8 cellular contexts compared by ENCODE assay signal in the genomic region with DNA sequence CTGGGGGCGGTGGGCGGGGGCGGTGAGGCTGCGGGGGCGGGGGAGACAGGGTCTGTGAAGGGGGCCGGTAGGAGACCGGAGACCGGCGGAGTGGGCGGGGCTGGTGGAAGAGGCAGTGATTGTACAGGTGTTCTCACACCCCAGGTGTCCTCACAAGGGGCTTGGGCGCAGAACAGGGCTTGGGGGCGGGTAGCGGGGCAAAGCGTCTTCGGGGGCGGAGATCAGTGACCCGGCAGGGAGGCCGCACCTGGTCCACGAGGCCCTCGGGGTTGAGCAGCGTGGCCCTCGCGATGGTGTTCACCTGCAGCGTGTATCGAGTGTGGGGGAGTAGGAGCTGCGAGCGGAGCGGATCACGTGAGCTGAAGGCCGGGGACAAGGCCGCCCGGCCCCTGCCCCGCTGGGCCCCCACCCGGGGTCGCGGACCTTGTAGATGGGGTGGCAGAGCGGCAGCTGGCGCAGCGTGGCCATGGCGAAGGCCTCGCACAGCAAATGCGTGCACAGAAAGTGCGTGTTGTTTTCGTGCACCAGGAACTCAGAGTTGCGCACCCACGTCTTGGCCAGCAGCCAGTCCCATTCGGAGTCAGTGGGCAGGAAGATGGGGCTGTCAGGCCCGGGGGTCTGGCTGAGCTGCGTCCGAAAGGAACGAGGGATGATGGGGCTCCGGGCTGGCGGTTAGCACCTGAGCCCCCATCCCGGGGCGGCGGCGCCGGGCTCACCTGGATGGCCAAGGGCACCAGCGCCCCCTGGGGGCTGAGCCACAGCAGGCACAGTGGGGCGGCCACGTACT. TPM values are rescaled to one million over a fixed set of nuclear protein-coding genes. Genes with fewer than 3 reads are reported as not detected.
DNase-seq lines count a peak whose midpoint lies in the region; ATAC-seq and TF ChIP-seq lines count a peak whose summit lies in the region.

No MANE protein-coding gene starts in this region.

- ATAC-seq in activated naive CD8-positive, alpha-beta T cell treated with anti-CD3 and anti-CD28 coated beads, Interleukin-2, amount 10 ng/mL, durations not matched to agents 7 days and 5 days (ENCODE audit: low read depth), result peak; percentile 96
- ATAC-seq in HG03521 (IDR thresholded peaks at IDR 0.05; ENCODE audit: unreplicated experiment) (no peak), GM18502 (IDR thresholded peaks at IDR 0.05; ENCODE audit: poor library complexity, unreplicated experiment) (no peak)

- H2BK120ac ChIP-seq in H9 (ENCODE audit: low read depth, low read length, poor library complexity, severe bottlenecking), result no peak overlapping the region

- H3K27ac ChIP-seq in H9 (ENCODE audit: insufficient read length, low read depth, low read length) (no peak overlapping the region), SK-N-MC (no peak overlapping the region), hepatocyte (no peak overlapping the region)

- no peak overlapping the region for H3K27ac Mint-ChIP-seq in H9
- H3K27ac Mint-ChIP-seq in activated naive CD8-positive, alpha-beta T cell treated with anti-CD3 and anti-CD28 coated beads, Interleukin-2, amount 10 ng/mL, durations not matched to agents 7 days and 5 days, result no peak overlapping the region

- no peak overlapping the region for H2AK5ac ChIP-seq in H9 (ENCODE audit: insufficient read length, low read length)

- H3K4me1 ChIP-seq in H9 (ENCODE audit: insufficient read depth, low read length) (no peaks in the 10 kb centered on the region), hepatocyte (ENCODE audit: insufficient read depth) (peaks cover 8% of the 10 kb centered on the region)

- no CpG with 5 or more reads among the region's 61 CpGs for WGBS in H9 (ENCODE audit: extremely low coverage, insufficient read length, low lambda C conversion rate)
- WGBS in hepatocyte (ENCODE audit: low lambda C conversion rate, missing lambda C conversion rate), result 6% methylated on average over 36 of the region's 61 CpGs

- H3K79me2 ChIP-seq in H9 (ENCODE audit: insufficient read depth, low read length) (no peaks in the 10 kb centered on the region), hepatocyte (no peaks in the 10 kb centered on the region)

- POLR2A ChIA-PET in activated naive CD8-positive, alpha-beta T cell treated with anti-CD3 and anti-CD28 coated beads, Interleukin-2, amount 10 ng/mL, durations not matched to agents 7 days and 5 days (lab: Charles Lee), result interaction anchor here (0.6 to 1.3 kb wide), 4 partner anchors 9 to 724 kb away, joined by 3 to 5 read pairs (median 3); no protein-coding TSS in a partner anchor

- H3K27me3 ChIP-seq in H9 (ENCODE audit: insufficient read depth, low read length) (peaks cover 3% of the 10 kb centered on the region; the same call in 1 of the 2 replicates), hepatocyte (peaks cover 25% of the 10 kb centered on the region)

- H3K18ac ChIP-seq in H9 (ENCODE audit: insufficient read length, low read depth, low read length), result no peak overlapping the region

- no peaks in the 10 kb centered on the region for H4K20me1 ChIP-seq in H9 (ENCODE audit: control insufficient read depth, insufficient read depth, insufficient read length)
- no peaks in the 10 kb centered on the region for H4K20me1 ChIP-seq in hepatocyte (ENCODE audit: insufficient read depth, poor library complexity, severe bottlenecking)

- H3K36me3 Mint-ChIP-seq in H9 (ENCODE audit: insufficient read depth in 1 of 3, low read depth in 3 of 3), result no peaks in the 10 kb centered on the region
- no peaks in the 10 kb centered on the region for H3K36me3 Mint-ChIP-seq in activated naive CD8-positive, alpha-beta T cell treated with anti-CD3 and anti-CD28 coated beads, Interleukin-2, amount 10 ng/mL, durations not matched to agents 7 days and 5 days

- H4K91ac ChIP-seq in H9 (ENCODE audit: insufficient read length, low read depth, low read length), result no peak overlapping the region

- H3K9ac ChIP-seq in H9 (ENCODE audit: extremely low read depth, insufficient read length, low read length) (peak overlapping the region; percentile 21), SK-N-MC (ENCODE audit: insufficient read length) (no peak overlapping the region)

- H3K23ac ChIP-seq in H9 (ENCODE audit: insufficient read length, low read depth, low read length), result no peak overlapping the region

- no peak overlapping the region for H3K56ac ChIP-seq in H9 (ENCODE audit: insufficient read length, low read depth, low read length)

- H3K27me3 Mint-ChIP-seq in H9 (ENCODE audit: low read depth), result peaks cover 82% of the 10 kb centered on the region
- peaks cover 49% of the 10 kb centered on the region for H3K27me3 Mint-ChIP-seq in activated naive CD8-positive, alpha-beta T cell treated with anti-CD3 and anti-CD28 coated beads, Interleukin-2, amount 10 ng/mL, durations not matched to agents 7 days and 5 days

- H3K4me3 ChIP-seq in SK-N-MC (peak overlapping the region; percentile 51), hepatocyte (peak overlapping the region; percentile 15)

- peaks cover 6% of the 10 kb centered on the region for H3K23me2 ChIP-seq in H9 (ENCODE audit: insufficient read length, low read depth, low read length, poor library complexity, severe bottlenecking)

- H3K9me3 Mint-ChIP-seq in H9, result no peaks in the 10 kb centered on the region
- H3K9me3 Mint-ChIP-seq in activated naive CD8-positive, alpha-beta T cell treated with anti-CD3 and anti-CD28 coated beads, Interleukin-2, amount 10 ng/mL, durations not matched to agents 7 days and 5 days, result no peaks in the 10 kb centered on the region

- TF ChIP-seq CTCF in H9 (conservative IDR thresholded peaks at IDR 0.05) (peak; percentile 96), hepatocyte (IDR thresholded peaks at IDR 0.05; ENCODE audit: poor library complexity) (peak; percentile 89)

- no peak overlapping the region for H4K8ac ChIP-seq in H9 (replicated peaks; ENCODE audit: insufficient read length, low read depth, low read length)

- H3T11ph ChIP-seq in H9 (ENCODE audit: low read length), result no peak overlapping the region

- H3K4me1 Mint-ChIP-seq in H9, result peaks cover 10 to 11% of the 10 kb centered on the region in 2 experiments
- H3K4me1 Mint-ChIP-seq in activated naive CD8-positive, alpha-beta T cell treated with anti-CD3 and anti-CD28 coated beads, Interleukin-2, amount 10 ng/mL, durations not matched to agents 7 days and 5 days, result peaks cover 9% of the 10 kb centered on the region

- no peak overlapping the region for H3K4ac ChIP-seq in H9 (ENCODE audit: low read depth, low read length)

- no peak overlapping the region for H2BK20ac ChIP-seq in H9 (ENCODE audit: low read depth, low read length, poor library complexity, severe bottlenecking)

- H3K4me3 Mint-ChIP-seq in H9, result peak overlapping the region; percentile 73 to 81
- H3K4me3 Mint-ChIP-seq in activated naive CD8-positive, alpha-beta T cell treated with anti-CD3 and anti-CD28 coated beads, Interleukin-2, amount 10 ng/mL, durations not matched to agents 7 days and 5 days, result peak overlapping the region; percentile 53

- no peak overlapping the region for H4K5ac ChIP-seq in H9 (ENCODE audit: insufficient read length, low read depth, low read length)

- DNase-seq in AG08395 (ENCODE audit: low spot score) (peak; percentile 42), H9 (peak; percentile 92), SK-N-MC (ENCODE audit: low read depth, low spot score) (no peak), hepatocyte (ENCODE audit: low spot score) (peak; percentile 90)
- peak; percentile 91 for DNase-seq in activated naive CD8-positive, alpha-beta T cell treated with anti-CD3 and anti-CD28 coated beads, Interleukin-2, amount 10 ng/mL, durations not matched to agents 7 days and 5 days
- peak; percentile 81 for DNase-seq in stimulated activated CD4-positive, alpha-beta T cell treated with anti-CD3 and anti-CD28 coated beads, Interleukin-12 subunit alpha, Interleukin-12 subunit beta, amount 100 ng/mL, for 4 hours

- no peaks in the 10 kb centered on the region for H3K79me1 ChIP-seq in H9 (ENCODE audit: insufficient read depth, low read depth, low read length, poor library complexity, severe bottlenecking)

- H2AFZ ChIP-seq in H9 (ENCODE audit: low read length), result no peak overlapping the region
- peak overlapping the region; percentile 16 for H2AFZ ChIP-seq in hepatocyte

- H3K14ac ChIP-seq in H9 (ENCODE audit: insufficient read depth, low read length), result no peak overlapping the region

- H3K9me3 ChIP-seq in H9 (ENCODE audit: control insufficient read depth, low read depth, low read length) (no peaks in the 10 kb centered on the region), SK-N-MC (ENCODE audit: low read depth, low read length) (no peaks in the 10 kb centered on the region), hepatocyte (ENCODE audit: low read depth) (no peaks in the 10 kb centered on the region)

- no peak overlapping the region for H2BK5ac ChIP-seq in H9 (ENCODE audit: insufficient read length, low read length)

- no peak overlapping the region for H2BK12ac ChIP-seq in H9 (ENCODE audit: insufficient read length, low read depth, low read length)

- H3K4me2 ChIP-seq in H9 (ENCODE audit: insufficient read depth, insufficient read length, low read length), result peak overlapping the region; percentile 92
- H3K4me2 ChIP-seq in hepatocyte, result peak overlapping the region; percentile 91

- H3K9me2 ChIP-seq in hepatocyte (replicated peaks; ENCODE audit: insufficient read depth), result no peaks in the 10 kb centered on the region

- H3K36me3 ChIP-seq in SK-N-MC (ENCODE audit: insufficient read depth, low read length), result no peaks in the 10 kb centered on the region
- H3K36me3 ChIP-seq in hepatocyte (replicated peaks; ENCODE audit: insufficient read depth, low read depth), result no peaks in the 10 kb centered on the region

- no peak overlapping the region for H2BK15ac ChIP-seq in H9 (ENCODE audit: low read depth, low read length)

RNA-seq across cellular contexts. Expression of gene ALOXE3, which starts 8.5 kb away (rescaled TPM):
- total RNA-seq in H9 (2021), result 0.13 and 0.42 TPM in 2 replicates
- not detected for total RNA-seq in activated naive CD8-positive, alpha-beta T cell treated with anti-CD3 and anti-CD28 coated beads, Interleukin-2, amount 10 ng/mL, durations not matched to agents 7 days and 5 days
- total RNA-seq in hepatocyte, result 0.48 and 0.77 TPM in 2 replicates
- 1.5 and 2.6 TPM in 2 replicates for polyA plus RNA-seq in hepatocyte

RNA-seq across cellular contexts. Expression of gene HES7, which starts 14.0 kb away (rescaled TPM):
- 0.26 and 0.33 TPM in 2 replicates for total RNA-seq in H9 (2021)
- total RNA-seq in activated naive CD8-positive, alpha-beta T cell treated with anti-CD3 and anti-CD28 coated beads, Interleukin-2, amount 10 ng/mL, durations not matched to agents 7 days and 5 days, result under 1 TPM; 0.23 to 0.75 TPM
- not detected in 2 replicates for total RNA-seq in hepatocyte
- polyA plus RNA-seq in hepatocyte, result not detected in 2 replicates

RNA-seq across cellular contexts. Expression of gene ALOX12B, which starts 22.3 kb away (rescaled TPM):
- total RNA-seq in H9 (2021) (0.86 and 1.2 TPM in 2 replicates), hepatocyte (0.52 and 2.0 TPM in 2 replicates)
- total RNA-seq in activated naive CD8-positive, alpha-beta T cell treated with anti-CD3 and anti-CD28 coated beads, Interleukin-2, amount 10 ng/mL, durations not matched to agents 7 days and 5 days, result under 1 TPM; 0.65 to 0.97 TPM
- 0.22 and 1.8 TPM in 2 replicates for polyA plus RNA-seq in hepatocyte

RNA-seq across cellular contexts. Expression of gene PER1, which starts 42.3 kb away (rescaled TPM):
- total RNA-seq in H9 (2021), result 36.5 and 37.2 TPM in 2 replicates
- total RNA-seq in activated naive CD8-positive, alpha-beta T cell treated with anti-CD3 and anti-CD28 coated beads, Interleukin-2, amount 10 ng/mL, durations not matched to agents 7 days and 5 days, result 10 to 100 TPM; 52.7 to 53.6 TPM
- total RNA-seq in hepatocyte, result 35.3 and 36.5 TPM in 2 replicates
- 107 and 143 TPM in 2 replicates for polyA plus RNA-seq in hepatocyte

RNA-seq across cellular contexts. Expression of gene VAMP2, which starts 52.9 kb away (rescaled TPM):
- total RNA-seq in H9 (2021), result 22.8 and 22.9 TPM in 2 replicates
- total RNA-seq in activated naive CD8-positive, alpha-beta T cell treated with anti-CD3 and anti-CD28 coated beads, Interleukin-2, amount 10 ng/mL, durations not matched to agents 7 days and 5 days, result 100 to 1,000 TPM; 116 to 118 TPM
- total RNA-seq in hepatocyte, result 8.2 and 8.5 TPM in 2 replicates
- polyA plus RNA-seq in hepatocyte, result 44.6 and 85.7 TPM in 2 replicates
